ENCODE assay signal across 9 cellular contexts in genomic region chr18:48037481-48038271, GRCh38.
DNase-seq lines count a peak whose midpoint lies in the region; ATAC-seq, FAIRE-seq and TF ChIP-seq lines count a peak whose summit lies in the region.
"Had no signal": no experiment of that assay in that cellular context is flagged by ENCODE, and none has a peak within 500 bp of the region (broad histone marks: within the 10 kb centered on the region; RNA-seq: fewer than 3 reads in every experiment).

No MANE protein-coding gene starts in this region.

- TF ChIP-seq CTCF in BJ (IDR thresholded peaks at IDR 0.05; ENCODE audit: insufficient read depth, low read depth, low read length) = 0 out of 2 replicates have a peak, but pooled peaks have one; percentile 14
- TF ChIP-seq CTCF in GM12878 (IDR thresholded peaks at IDR 0.05 in 2 of 3, conservative IDR thresholded peaks at IDR 0.05 in 1 of 3; ENCODE audit: control insufficient read depth in 2 of 3, extremely low read depth in 1 of 3, insufficient read depth in 1 of 3, low read depth in 3 of 3, low read length in 3 of 3) = 0 out of 6 replicates have a peak, but pooled peaks of 1 of the 3 experiments have one; percentile 4

- no peak overlapping the region for H3K4me2 ChIP-seq in Karpas-422 (ENCODE audit: low read depth, low read length, poor library complexity, severe bottlenecking)
- H3K4me2 ChIP-seq in GM12878 (ENCODE audit: control insufficient read depth, insufficient read depth) = no peak overlapping the region

- no peak for TF ChIP-seq POLR2A in GM12878 (IDR thresholded peaks at IDR 0.05; ENCODE audit: low read depth, low read length)

- DNase-seq in BJ (ENCODE audit: low read depth) = no peak
- peak; percentile 63 for DNase-seq in Karpas-422
- DNase-seq in GM12878 (ENCODE audit: low read depth, low spot score) = no peak
- peak; percentile 44 for DNase-seq in left lobe of liver (ENCODE audit: low spot score)
- DNase-seq in activated T-cell treated with anti-CD3 and anti-CD28 coated beads, Interleukin-2, amount 50 U/mL, for 1 hour = no peak
- DNase-seq in activated CD4-positive, alpha-beta T cell treated with anti-CD3 and anti-CD28 coated beads, Interleukin-2, amount 50 U/mL, for 48 hours = no peak

- no peaks in the 10 kb centered on the region for H3K36me3 ChIP-seq in BJ (ENCODE audit: control insufficient read depth, insufficient read depth, low read length)
- no peaks in the 10 kb centered on the region for H3K36me3 ChIP-seq in Karpas-422 (ENCODE audit: insufficient read depth, low read length)
- H3K36me3 ChIP-seq in GM12878 (ENCODE audit: control insufficient read depth in 2 of 2, insufficient read depth in 2 of 2, low read length in 1 of 2) = no peaks in the 10 kb centered on the region

- WGBS in GM12878 (ENCODE audit: insufficient coverage, insufficient replicate concordance, low lambda C conversion rate, missing lambda C conversion rate) = 34% methylated on average over 16 of the region's 16 CpGs

- no peaks in the 10 kb centered on the region for H3K9me2 ChIP-seq in Karpas-422 (replicated peaks; ENCODE audit: insufficient read depth, low read length)

- RAD21 ChIA-PET in GM12878 (lab: Charles Lee; ENCODE audit: unreplicated experiment) = no interaction called here

- intact Hi-C loops in GM12878 (cut with micrococcal nuclease; ENCODE audit: unreplicated experiment) = no loop called here

- H3K9me3 ChIP-seq in Karpas-422 (ENCODE audit: low read length) (no peaks in the 10 kb centered on the region), GM12878 (replicated peaks; ENCODE audit: control insufficient read depth, insufficient read depth, low read length) (no peaks in the 10 kb centered on the region)
- H3K9me3 ChIP-seq: suprapubic skin had no signal

- H3K9ac ChIP-seq in Karpas-422 (ENCODE audit: low read length) = no peak overlapping the region
- no peak overlapping the region for H3K9ac ChIP-seq in GM12878 (ENCODE audit: control insufficient read depth, insufficient read depth, low read length)

- H3K27me3 ChIP-seq in BJ (ENCODE audit: control insufficient read depth, insufficient read depth, low read length) = peaks cover 2% of the 10 kb centered on the region
- H3K27me3 ChIP-seq in Karpas-422 (ENCODE audit: low read length) = no peaks in the 10 kb centered on the region
- peaks cover 0 to 3% of the 10 kb centered on the region in 2 experiments; a peak in 3 of 4 replicates for H3K27me3 ChIP-seq in GM12878 (replicated peaks in 1 of 2; ENCODE audit: control insufficient read depth in 2 of 2, insufficient read depth in 2 of 2, low read length in 1 of 2)
- H3K27me3 ChIP-seq: suprapubic skin had no signal

- no peak for TF ChIP-seq EP300 in GM12878 (IDR thresholded peaks at IDR 0.05; ENCODE audit: borderline replicate concordance in 1 of 2, control insufficient read depth in 1 of 2, low read depth in 2 of 2, low read length in 2 of 2)

- no peak for FAIRE-seq in GM12878 (lab: Jason Lieb, UNC)

- TF ChIP-seq RAD21 in GM12878 (IDR thresholded peaks at IDR 0.05; ENCODE audit: insufficient read depth, low read depth, low read length) = 0 out of 2 replicates have a peak, but pooled peaks have one; percentile 12

- POLR2A ChIA-PET in BJ (lab: Charles Lee) = no interaction called here
- POLR2A ChIA-PET in GM12878 (lab: Charles Lee) = interaction anchor here (0.7 kb wide), 1 partner anchor 13 kb away, joined by 6 read pairs; no protein-coding TSS in a partner anchor

- no TSS peak for BruUV-seq in GM12878 (replicated peaks; lab: Mats Ljungman, UMichigan)

- ATAC-seq in GM12878 (peak; percentile 31; the same call in 1 of the 3 replicates), left lobe of liver (peak; percentile 47), HG03460 (IDR thresholded peaks at IDR 0.05; ENCODE audit: unreplicated experiment) (no peak), HG03159 (IDR thresholded peaks at IDR 0.05; ENCODE audit: unreplicated experiment) (no peak)

- SMC1A ChIA-PET in GM12878 (lab: Charles Lee; ENCODE audit: uncharacterized antibody, unreplicated experiment) = no interaction called here

- no peak overlapping the region for H3K27ac ChIP-seq in Karpas-422 (ENCODE audit: low read length)
- H3K27ac ChIP-seq in GM12878 (ENCODE audit: control insufficient read depth, insufficient read depth) = no peak overlapping the region

- H3K79me2 ChIP-seq in Karpas-422 (ENCODE audit: low read length) = no peaks in the 10 kb centered on the region
- H3K79me2 ChIP-seq in GM12878 (ENCODE audit: control insufficient read depth, insufficient read depth, low read length) = no peaks in the 10 kb centered on the region

- in situ Hi-C loops in GM12878 (cut with MboI) = no loop called here

- no peaks in the 10 kb centered on the region for H3K4me1 ChIP-seq in Karpas-422 (ENCODE audit: low read length)
- H3K4me1 ChIP-seq in GM12878 (ENCODE audit: control insufficient read depth, insufficient read depth, low read length) = no peaks in the 10 kb centered on the region

- CTCF ChIA-PET in BJ (lab: Yijun Ruan, JAX) (no interaction called here), GM12878 (lab: Yijun Ruan, JAX) (interaction anchor here (0.5 to 1.1 kb wide), 3 partner anchors 251 to 824 kb away, joined by 3 to 4 read pairs (median 4); no protein-coding TSS in a partner anchor)

- H4K20me1 ChIP-seq in Karpas-422 (ENCODE audit: insufficient read depth, low read depth, low read length) (no peaks in the 10 kb centered on the region), GM12878 (ENCODE audit: control insufficient read depth, insufficient read depth) (no peaks in the 10 kb centered on the region)

- no peak overlapping the region for H3K4me3 ChIP-seq in BJ (ENCODE audit: low read depth, low read length)
- no peak overlapping the region for H3K4me3 ChIP-seq in Karpas-422 (ENCODE audit: low read length)
- H3K4me3 ChIP-seq in GM12878 = no peak overlapping the region
- H3K4me3 ChIP-seq: suprapubic skin had no signal

- H2AFZ ChIP-seq in Karpas-422 (ENCODE audit: low read length) (no peak overlapping the region), GM12878 (ENCODE audit: control insufficient read depth, low read depth, low read length) (no peak overlapping the region)

TF ChIP-seq in GM12878, 131 proteins besides CTCF, POLR2A, EP300 and RAD21 (continues in another document):
- TF ChIP-seq CBX3 (IDR thresholded peaks at IDR 0.05; ENCODE audit: borderline replicate concordance, low read depth) = no peak
- no peak for TF ChIP-seq CREM (IDR thresholded peaks at IDR 0.05; ENCODE audit: low read depth)
- no peak for TF ChIP-seq SIX5 (IDR thresholded peaks at IDR 0.05; ENCODE audit: low read depth, low read length, severe bottlenecking)
- no peak for TF ChIP-seq SMAD1 (IDR thresholded peaks at IDR 0.05; ENCODE audit: low read depth, partially characterized antibody)
- no peak for TF ChIP-seq GATAD2B (conservative IDR thresholded peaks at IDR 0.05; ENCODE audit: low read depth)
- no peak for TF ChIP-seq RELB (IDR thresholded peaks at IDR 0.05; ENCODE audit: low read depth)
- no peak for TF ChIP-seq ZNF687 (IDR thresholded peaks at IDR 0.05)
- no peak for TF ChIP-seq ZNF384 (IDR thresholded peaks at IDR 0.05; ENCODE audit: borderline replicate concordance, low read depth, low read length)
- TF ChIP-seq KDM1A (IDR thresholded peaks at IDR 0.05; ENCODE audit: borderline replicate concordance) = no peak
- TF ChIP-seq POLR2AphosphoS2 (IDR thresholded peaks at IDR 0.05; ENCODE audit: low read depth, low read length) = no peak

Comparison
In these comparisons a context has a peak if more than half of its experiments do, and no peak if none do; other contexts are left out.
1. DNase-seq: peak in Karpas-422 (single experiment) and left lobe of liver (single experiment); none in BJ (single experiment), GM12878 (single experiment), activated T-cell treated with anti-CD3 and anti-CD28 coated beads, Interleukin-2, amount 50 U/mL, for 1 hour (single experiment) and activated CD4-positive, alpha-beta T cell treated with anti-CD3 and anti-CD28 coated beads, Interleukin-2, amount 50 U/mL, for 48 hours (0 of 2).
2. ATAC-seq: peak in GM12878 (single experiment) and left lobe of liver (single experiment); none in HG03460 (single experiment) and HG03159 (single experiment).